8 cellular contexts compared by ENCODE assay signal in the genomic region with DNA sequence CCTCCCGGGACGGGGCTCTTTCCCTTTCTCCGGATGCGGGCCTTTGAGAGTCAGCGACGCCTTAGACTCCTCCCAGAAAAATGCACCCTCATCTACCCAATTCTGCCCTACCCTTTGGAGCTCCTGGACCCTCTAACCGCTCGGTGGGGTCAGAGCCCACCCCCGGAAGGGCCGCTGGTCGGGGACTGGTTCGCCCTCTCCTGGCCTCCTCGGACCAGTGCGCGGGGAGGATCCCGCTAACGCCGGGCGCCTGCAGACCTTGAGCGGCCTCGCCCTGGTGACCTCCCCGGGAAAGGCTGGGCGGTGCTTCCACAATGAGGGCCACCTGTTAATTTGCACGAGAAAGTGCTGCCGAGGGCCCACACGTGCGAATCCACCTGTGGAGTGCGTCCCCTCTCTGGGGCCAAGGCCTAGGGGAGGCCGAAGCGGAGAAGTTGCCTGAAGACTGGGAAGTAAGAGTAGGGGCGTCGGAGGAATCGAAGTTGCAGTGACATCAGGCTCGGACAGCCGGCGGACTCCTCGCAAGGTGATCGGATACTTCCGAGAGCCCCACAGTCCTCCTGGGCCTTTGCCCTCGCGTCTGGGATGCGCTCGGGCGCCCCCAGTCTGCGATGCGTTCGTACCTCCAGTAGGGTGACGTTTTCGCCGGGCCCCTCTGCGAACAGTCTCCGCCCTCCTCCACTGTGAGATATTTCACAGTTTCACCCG.
A peak's percentile ranks its signal among the peaks of the same experiment; 100 is the strongest.
DNase-seq lines count a peak whose midpoint lies in the region; ATAC-seq and TF ChIP-seq lines count a peak whose summit lies in the region.

No MANE protein-coding gene starts in this region.

- no peak overlapping the region for H3K4me3 ChIP-seq in BE2C (ENCODE audit: low read depth, low read length)

- H3K36me3 Mint-ChIP-seq in effector memory CD8-positive, alpha-beta T cell (ENCODE audit: insufficient read depth), result peaks cover 9% of the 10 kb centered on the region
- no peaks in the 10 kb centered on the region for H3K36me3 Mint-ChIP-seq in memory B cell

- H3K4me1 ChIP-seq in BE2C, result peaks cover 18% of the 10 kb centered on the region

- no peaks in the 10 kb centered on the region for H3K9me3 Mint-ChIP-seq in effector memory CD8-positive, alpha-beta T cell
- H3K9me3 Mint-ChIP-seq in memory B cell, result no peaks in the 10 kb centered on the region

- TF ChIP-seq CTCF in BE2C (IDR thresholded peaks at IDR 0.05; ENCODE audit: low read depth, low read length), result peak; percentile 85

- peak; percentile 80 for ATAC-seq in GM19043 (IDR thresholded peaks at IDR 0.05; ENCODE audit: low read depth, unreplicated experiment)
- ATAC-seq in HG03354 (IDR thresholded peaks at IDR 0.05; ENCODE audit: poor library complexity, severe bottlenecking, unreplicated experiment), result peak; percentile 87
- peak; percentile 93 for ATAC-seq in effector memory CD8-positive, alpha-beta T cell (replicated peaks)
- peak; percentile 85 for ATAC-seq in memory B cell (ENCODE audit: low read depth)

- no peaks in the 10 kb centered on the region for H3K36me3 ChIP-seq in BE2C

- DNase-seq in BE2C (peak; percentile 89), NCI-H524 treated with DMSO at 0.1 percent for 48 hours (lab: John Stamatoyannopoulos, UW) (peak; percentile 52), memory B cell (ENCODE audit: low spot score in 2 of 2) (peak; percentile 88 to 90)
- peak; percentile 94 for DNase-seq in activated CD8-positive, alpha-beta memory T cell treated with anti-CD3 and anti-CD28 coated beads for 24 hours
- DNase-seq in effector memory CD8-positive, alpha-beta T cell, result peak; percentile 89 to 90 (median 90)
- peak; percentile 83 for DNase-seq in stimulated activated CD8-positive, alpha-beta memory T cell treated with anti-CD3 and anti-CD28 coated beads, Interleukin-12 subunit alpha, Interleukin-12 subunit beta, amount 100 ng/mL, for 1 hour (ENCODE audit: low read depth)

- H3K9me3 ChIP-seq in BE2C, result no peaks in the 10 kb centered on the region

- H3K4me1 Mint-ChIP-seq in effector memory CD8-positive, alpha-beta T cell (ENCODE audit: low read depth in 2 of 2), result peaks cover 24 to 26% of the 10 kb centered on the region in 2 donors
- H3K4me1 Mint-ChIP-seq in memory B cell, result peaks cover 28% of the 10 kb centered on the region

- peak overlapping the region; percentile 74 to 90 for H3K4me3 Mint-ChIP-seq in effector memory CD8-positive, alpha-beta T cell
- peak overlapping the region; percentile 90 for H3K4me3 Mint-ChIP-seq in memory B cell

- peak overlapping the region; percentile 88 to 99 for H3K27ac Mint-ChIP-seq in effector memory CD8-positive, alpha-beta T cell
- peak overlapping the region; percentile 90 for H3K27ac Mint-ChIP-seq in memory B cell

- no peaks in the 10 kb centered on the region for H3K27me3 ChIP-seq in BE2C

- peaks cover 5 to 6% of the 10 kb centered on the region in 2 donors for H3K27me3 Mint-ChIP-seq in effector memory CD8-positive, alpha-beta T cell
- H3K27me3 Mint-ChIP-seq in memory B cell, result no peaks in the 10 kb centered on the region
